In genomic region chr2:11354363-11355154, GRCh38 we compare ENCODE assay signal across 1 cellular context.
TF ChIP-seq lines count a peak whose summit lies in the region.

No MANE protein-coding gene starts in this region.

TF ChIP-seq in HepG2, 621 proteins besides CTCF, POLR2A, EP300 and RAD21 (continued from another document and continues in another):
- TF ChIP-seq TRIM22 (IDR thresholded peaks at IDR 0.05) = no peak
- TF ChIP-seq ETV5 (CRISPR knock-in tag; IDR thresholded peaks at IDR 0.05; ENCODE audit: borderline replicate concordance) = peak; percentile 99
- TF ChIP-seq HES4 (CRISPR knock-in tag; IDR thresholded peaks at IDR 0.05; ENCODE audit: borderline replicate concordance) = no peak
- TF ChIP-seq TGIF2 (CRISPR knock-in tag; IDR thresholded peaks at IDR 0.05) = peak; percentile 93
- TF ChIP-seq ZIK1 (CRISPR knock-in tag; IDR thresholded peaks at IDR 0.05; ENCODE audit: borderline replicate concordance, low read depth) = peak; percentile 79; the same call in 1 of the 2 replicates
- TF ChIP-seq CBFB (CRISPR knock-in tag; IDR thresholded peaks at IDR 0.05) = peak; percentile 98
- peak; percentile 84; the same call in 1 of the 2 replicates for TF ChIP-seq SMARCC2 (IDR thresholded peaks at IDR 0.05)
- peak; percentile 82 for TF ChIP-seq ZNF317 (CRISPR knock-in tag; IDR thresholded peaks at IDR 0.05)
- peak; percentile 95 for TF ChIP-seq ONECUT2 (CRISPR knock-in tag; IDR thresholded peaks at IDR 0.05)
- TF ChIP-seq RBAK (CRISPR knock-in tag; IDR thresholded peaks at IDR 0.05) = 0 out of 2 replicates have a peak, but pooled peaks have one; percentile 62
- no peak for TF ChIP-seq NFIB (CRISPR knock-in tag; IDR thresholded peaks at IDR 0.05; ENCODE audit: borderline replicate concordance)
- peak; percentile 94 for TF ChIP-seq DMAP1 (CRISPR knock-in tag; IDR thresholded peaks at IDR 0.05)
- no peak for TF ChIP-seq HNRNPUL1 (IDR thresholded peaks at IDR 0.05; ENCODE audit: low read depth, low read length)
- TF ChIP-seq REL (CRISPR knock-in tag; conservative IDR thresholded peaks at IDR 0.05) = no peak
- peak; percentile 74 for TF ChIP-seq ZHX2 (IDR thresholded peaks at IDR 0.05; ENCODE audit: low read depth)
- TF ChIP-seq ZHX2 (CRISPR knock-in tag; IDR thresholded peaks at IDR 0.05; ENCODE audit: borderline replicate concordance) = peak; percentile 64; the same call in 1 of the 2 replicates
- peak; percentile 57; the same call in 1 of the 2 replicates for TF ChIP-seq NFYB (CRISPR knock-in tag; IDR thresholded peaks at IDR 0.05)
- peak; percentile 79; the same call in 1 of the 2 replicates for TF ChIP-seq TMF1 (CRISPR knock-in tag; IDR thresholded peaks at IDR 0.05; ENCODE audit: low read depth)
- peak; percentile 100 for TF ChIP-seq GATAD2A (CRISPR knock-in tag; IDR thresholded peaks at IDR 0.05)
- TF ChIP-seq ZNF576 (CRISPR knock-in tag; IDR thresholded peaks at IDR 0.05) = no peak
- no peak for TF ChIP-seq NCOA5 (CRISPR knock-in tag; IDR thresholded peaks at IDR 0.05)
- no peak for TF ChIP-seq ZNF44 (CRISPR knock-in tag; IDR thresholded peaks at IDR 0.05)
- TF ChIP-seq ZNF792 (CRISPR knock-in tag; IDR thresholded peaks at IDR 0.05) = peak; percentile 98
- TF ChIP-seq ZSCAN31 (CRISPR knock-in tag; IDR thresholded peaks at IDR 0.05; ENCODE audit: low read depth) = peak; percentile 87
- no peak for TF ChIP-seq HOXA9 (CRISPR knock-in tag; IDR thresholded peaks at IDR 0.05; ENCODE audit: borderline replicate concordance)
- TF ChIP-seq NFE2L2 (IDR thresholded peaks at IDR 0.05; ENCODE audit: low read length) = peak; percentile 77
- no peak for TF ChIP-seq ATAD3A (CRISPR knock-in tag; IDR thresholded peaks at IDR 0.05)
- peak; percentile 60; the same call in 1 of the 2 replicates for TF ChIP-seq POGK (CRISPR knock-in tag; conservative IDR thresholded peaks at IDR 0.05)
- TF ChIP-seq MLLT10 (CRISPR knock-in tag; IDR thresholded peaks at IDR 0.05) = no peak
- TF ChIP-seq ATF7-NPFF (CRISPR knock-in tag; IDR thresholded peaks at IDR 0.05; ENCODE audit: low read depth) = peak; percentile 72; the same call in 1 of the 2 replicates
- peak; percentile 99 for TF ChIP-seq ERF (CRISPR knock-in tag; IDR thresholded peaks at IDR 0.05)
- TF ChIP-seq ZNF383 (CRISPR knock-in tag; IDR thresholded peaks at IDR 0.05; ENCODE audit: borderline replicate concordance) = no peak
- TF ChIP-seq ZNF784 (CRISPR knock-in tag; IDR thresholded peaks at IDR 0.05; ENCODE audit: borderline replicate concordance) = no peak; the same call in none of the 2 replicates
- peak; percentile 96 for TF ChIP-seq POGZ (CRISPR knock-in tag; IDR thresholded peaks at IDR 0.05)
- peak; percentile 46; the same call in 1 of the 2 replicates for TF ChIP-seq SMAD1 (CRISPR knock-in tag; IDR thresholded peaks at IDR 0.05; ENCODE audit: borderline replicate concordance, low read depth)
- TF ChIP-seq MLXIP (CRISPR knock-in tag; IDR thresholded peaks at IDR 0.05; ENCODE audit: borderline replicate concordance) = peak; percentile 98
- TF ChIP-seq ZNF879 (CRISPR knock-in tag; IDR thresholded peaks at IDR 0.05) = 0 out of 2 replicates have a peak, but pooled peaks have one; percentile 25
- TF ChIP-seq ZNF513 (CRISPR knock-in tag; conservative IDR thresholded peaks at IDR 0.05) = no peak
- no peak for TF ChIP-seq SYNCRIP (IDR thresholded peaks at IDR 0.05; ENCODE audit: insufficient read depth, low read depth, low read length)
- TF ChIP-seq LRRFIP1 (CRISPR knock-in tag; conservative IDR thresholded peaks at IDR 0.05) = no peak; the same call in 1 of the 2 replicates
- TF ChIP-seq ZHX1 (CRISPR knock-in tag; IDR thresholded peaks at IDR 0.05; ENCODE audit: low read depth) = peak; percentile 95
